Comparison of ENCODE assay signal across 12 cellular contexts in genomic region chr21:35025206-35026152, GRCh38. TPM values are rescaled to one million over a fixed set of nuclear protein-coding genes. Genes with fewer than 3 reads are reported as not detected.
DNase-seq lines count a peak whose midpoint lies in the region; ATAC-seq, FAIRE-seq and TF ChIP-seq lines count a peak whose summit lies in the region.
"Had no signal": no experiment of that assay in that cellular context is flagged by ENCODE, and none has a peak within 500 bp of the region (broad histone marks: within the 10 kb centered on the region; RNA-seq: fewer than 3 reads in every experiment).

No MANE protein-coding gene starts in this region.

- peak overlapping the region; percentile 85 for H3K4me3 Mint-ChIP-seq in activated naive CD8-positive, alpha-beta T cell treated with anti-CD3 and anti-CD28 coated beads, Interleukin-2, amount 50 U/mL, for 24 hours

- H3K9me3 ChIP-seq in smooth muscle cell (replicated peaks; ENCODE audit: low read depth), result no peaks in the 10 kb centered on the region
- H3K9me3 ChIP-seq: right atrium auricular region had no signal

- WGBS in smooth muscle cell (ENCODE audit: low lambda C conversion rate), result 92% methylated on average over 12 of the region's 12 CpGs

- DNase-seq in NOMO-1 treated with DMSO at 0.1 percent for 48 hours (lab: John Stamatoyannopoulos, UW; ENCODE audit: unreplicated experiment) (peak; percentile 62), NOMO-1 treated with dmso at 0.1 percent for 144 hours (lab: John Stamatoyannopoulos, UW; ENCODE audit: unreplicated experiment) (no peak), NB4 (ENCODE audit: low read depth) (peak; percentile 62), smooth muscle cell (lab: John Stamatoyannopoulos, UW; ENCODE audit: unreplicated experiment) (no peak), GM12892 (ENCODE audit: insufficient read length) (no peak), occipital lobe (lab: John Stamatoyannopoulos, UW) (no peak)
- DNase-seq in activated naive CD8-positive, alpha-beta T cell treated with anti-CD3 and anti-CD28 coated beads, Interleukin-2, amount 50 U/mL, for 24 hours, result no peak
- DNase-seq: midbrain, NCI-H2029 had no signal

- TF ChIP-seq POLR2A in NB4 (IDR thresholded peaks at IDR 0.05; ENCODE audit: extremely low read depth, insufficient read length), result no peak
- no peak for TF ChIP-seq POLR2A in GM12892 (IDR thresholded peaks at IDR 0.05; ENCODE audit: low read depth, low read length)

- TF ChIP-seq CTCF in NB4 (IDR thresholded peaks at IDR 0.05; ENCODE audit: low read depth, low read length) (no peak), smooth muscle cell (IDR thresholded peaks at IDR 0.05; ENCODE audit: borderline replicate concordance, insufficient read depth, poor library complexity, severe bottlenecking) (no peak)

- peaks cover 4% of the 10 kb centered on the region for H3K4me1 ChIP-seq in smooth muscle cell (ENCODE audit: low read depth)

- H3K9ac ChIP-seq in smooth muscle cell (ENCODE audit: low read depth), result no peak overlapping the region

- no peak overlapping the region for H2AFZ ChIP-seq in smooth muscle cell (ENCODE audit: low read depth)

- H3K36me3 Mint-ChIP-seq in activated naive CD8-positive, alpha-beta T cell treated with anti-CD3 and anti-CD28 coated beads, Interleukin-2, amount 50 U/mL, for 24 hours (ENCODE audit: low read depth), result peaks cover 4% of the 10 kb centered on the region

- H3K36me3 ChIP-seq in smooth muscle cell (ENCODE audit: low read depth), result no peaks in the 10 kb centered on the region
- H3K36me3 ChIP-seq: right atrium auricular region had no signal

- peak overlapping the region; percentile 65 for H3K27ac Mint-ChIP-seq in activated naive CD8-positive, alpha-beta T cell treated with anti-CD3 and anti-CD28 coated beads, Interleukin-2, amount 50 U/mL, for 24 hours

- no peak for FAIRE-seq in GM12892 (lab: Jason Lieb, UNC)

- H3K9me3 Mint-ChIP-seq in activated naive CD8-positive, alpha-beta T cell treated with anti-CD3 and anti-CD28 coated beads, Interleukin-2, amount 50 U/mL, for 24 hours, result no peaks in the 10 kb centered on the region

- H3K4me3 ChIP-seq in NB4 (ENCODE audit: low read depth, low read length) (peak overlapping the region; percentile 19), smooth muscle cell (no peak overlapping the region)

- H3K4me2 ChIP-seq in smooth muscle cell, result peak overlapping the region; percentile 84

- H3F3A ChIP-seq in smooth muscle cell (ENCODE audit: low read depth), result peaks cover 13% of the 10 kb centered on the region

- H3K27me3 ChIP-seq in smooth muscle cell (ENCODE audit: low read depth), result no peaks in the 10 kb centered on the region
- H3K27me3 ChIP-seq: right atrium auricular region had no signal

- H3K27ac ChIP-seq in smooth muscle cell (ENCODE audit: low read depth), result peak overlapping the region; percentile 47
- H3K27ac ChIP-seq: 22Rv1 had no signal

- H4K20me1 ChIP-seq in smooth muscle cell (ENCODE audit: low read depth), result peaks cover 82% of the 10 kb centered on the region

- H3K79me2 ChIP-seq in smooth muscle cell (ENCODE audit: low read depth), result peaks cover 10% of the 10 kb centered on the region

- no peak for ATAC-seq in activated naive CD8-positive, alpha-beta T cell treated with anti-CD3 and anti-CD28 coated beads, Interleukin-2, amount 50 U/mL, for 24 hours
- no peak for ATAC-seq in GM19463 (IDR thresholded peaks at IDR 0.05; ENCODE audit: unreplicated experiment)

- H3K4me1 Mint-ChIP-seq in activated naive CD8-positive, alpha-beta T cell treated with anti-CD3 and anti-CD28 coated beads, Interleukin-2, amount 50 U/mL, for 24 hours, result peaks cover 92% of the 10 kb centered on the region

- H3K27me3 Mint-ChIP-seq in activated naive CD8-positive, alpha-beta T cell treated with anti-CD3 and anti-CD28 coated beads, Interleukin-2, amount 50 U/mL, for 24 hours, result no peaks in the 10 kb centered on the region

RNA-seq across cellular contexts. Expression of gene RUNX1, which starts 23.6 kb away (rescaled TPM):
- total RNA-seq in smooth muscle cell (55.6 and 97.6 TPM in 2 replicates), occipital lobe (2.0 TPM)
- polyA plus RNA-seq in smooth muscle cell, result 33.4 and 35.1 TPM in 2 replicates
- polyA plus RNA-seq in GM12892 (2012; ENCODE audit: missing spikeins), result 9.1 TPM

Comparison
In these comparisons a context has a peak if more than half of its experiments do, and no peak if none do; other contexts are left out.
1. DNase-seq: peak in NOMO-1 treated with DMSO at 0.1 percent for 48 hours (single experiment) and NB4 (single experiment); none in NOMO-1 treated with dmso at 0.1 percent for 144 hours (single experiment), activated naive CD8-positive, alpha-beta T cell treated with anti-CD3 and anti-CD28 coated beads, Interleukin-2, amount 50 U/mL, for 24 hours (single experiment), smooth muscle cell (single experiment), GM12892 (single experiment) and occipital lobe (single experiment).
2. RNA of gene RUNX1, which starts 23.6 kb away (total RNA-seq): 55.6 to 97.6 TPM in smooth muscle cell; 2.0 TPM in occipital lobe (single experiment); every median in the first group is over 10 times any median in the second.